Comparison of ENCODE assay signal across 17 cellular contexts in genomic region chr7:34327681-34328080, GRCh38.
DNase-seq lines count a peak whose midpoint lies in the region; ATAC-seq, FAIRE-seq and TF ChIP-seq lines count a peak whose summit lies in the region.
"Had no signal": no experiment of that assay in that cellular context is flagged by ENCODE, and none has a peak within 500 bp of the region (broad histone marks: within the 10 kb centered on the region; RNA-seq: fewer than 3 reads in every experiment).

No MANE protein-coding gene starts in this region.

- H3K23ac ChIP-seq in mesendoderm (ENCODE audit: low read length), result no peak overlapping the region

- H3K79me2 ChIP-seq in astrocyte (ENCODE audit: insufficient read depth, low read length) (no peaks in the 10 kb centered on the region), mesendoderm (ENCODE audit: control insufficient read depth, insufficient read depth, low read length) (no peaks in the 10 kb centered on the region)

- TF ChIP-seq POLR2A in gastroesophageal sphincter (IDR thresholded peaks at IDR 0.05), result no peak

- ATAC-seq in gastroesophageal sphincter (no peak), HG02678 (IDR thresholded peaks at IDR 0.05; ENCODE audit: unreplicated experiment) (no peak)
- ATAC-seq: CD8-positive, alpha-beta T cell had no signal

- FAIRE-seq in astrocyte (lab: Jason Lieb, UNC), result no peak
- FAIRE-seq: GM12891 had no signal

- no peaks in the 10 kb centered on the region for H3K9me3 Mint-ChIP-seq in astrocyte (ENCODE audit: unreplicated experiment)
- H3K9me3 Mint-ChIP-seq: CD8-positive, alpha-beta T cell had no signal

- H3K9ac ChIP-seq in astrocyte (ENCODE audit: low read length), result no peak overlapping the region
- H3K9ac ChIP-seq in mesendoderm (ENCODE audit: low read length), result no peak overlapping the region

- H3K36me3 ChIP-seq in astrocyte (ENCODE audit: insufficient read depth, low read length) (no peaks in the 10 kb centered on the region), mesendoderm (ENCODE audit: control insufficient read depth, insufficient read depth, low read length) (no peaks in the 10 kb centered on the region), gastroesophageal sphincter (no peaks in the 10 kb centered on the region)

- intact Hi-C loops in posterior cingulate gyrus (cut with DNase I), result no loop called here

- no peaks in the 10 kb centered on the region for H4K20me1 ChIP-seq in astrocyte (ENCODE audit: insufficient read depth, low read length)

- no peak overlapping the region for H3K4ac ChIP-seq in mesendoderm (ENCODE audit: low read depth, low read length)

- H3K27me3 ChIP-seq in astrocyte (ENCODE audit: insufficient read depth, low read length) (no peaks in the 10 kb centered on the region), mesendoderm (ENCODE audit: insufficient read depth, low read length, poor library complexity) (no peaks in the 10 kb centered on the region), gastroesophageal sphincter (no peaks in the 10 kb centered on the region)

- no peak overlapping the region for H2AFZ ChIP-seq in astrocyte (ENCODE audit: low read depth, low read length)

- H3K4me2 ChIP-seq in astrocyte (ENCODE audit: low read length) (no peak overlapping the region), mesendoderm (ENCODE audit: low read length) (no peak overlapping the region)

- H2BK5ac ChIP-seq in mesendoderm (ENCODE audit: low read length), result no peak overlapping the region

- H3K4me1 ChIP-seq in astrocyte (ENCODE audit: insufficient read depth, low read length) (no peaks in the 10 kb centered on the region), mesendoderm (ENCODE audit: control insufficient read depth, low read depth, low read length) (peaks cover 8% of the 10 kb centered on the region), gastroesophageal sphincter (no peaks in the 10 kb centered on the region)

- no CpG with 5 or more reads among the region's 1 CpG for WGBS in mesendoderm (ENCODE audit: extremely low coverage, insufficient coverage, low lambda C conversion rate)
- 79 to 90% methylated on average over 1 of the region's 1 CpG for WGBS in gastroesophageal sphincter (ENCODE audit: low coverage in 1 of 2), 2 donors

- H3K79me1 ChIP-seq in mesendoderm (ENCODE audit: low read length), result no peaks in the 10 kb centered on the region

- H3K56ac ChIP-seq in mesendoderm (ENCODE audit: low read length), result peak overlapping the region; percentile 17

- H3K18ac ChIP-seq in mesendoderm (ENCODE audit: low read length), result no peak overlapping the region

- no peak for TF ChIP-seq EP300 in gastroesophageal sphincter (IDR thresholded peaks at IDR 0.05)

- no peak overlapping the region for H3K4me3 Mint-ChIP-seq in astrocyte (ENCODE audit: unreplicated experiment)
- H3K4me3 Mint-ChIP-seq: CD8-positive, alpha-beta T cell had no signal

- H3K9me3 ChIP-seq in astrocyte (ENCODE audit: insufficient read depth, low read depth, low read length) (no peaks in the 10 kb centered on the region), gastroesophageal sphincter (no peaks in the 10 kb centered on the region)

- H3K27ac ChIP-seq in astrocyte (ENCODE audit: low read depth, low read length), result no peak overlapping the region
- no peak overlapping the region for H3K27ac ChIP-seq in mesendoderm (ENCODE audit: low read depth, low read length)
- H3K27ac ChIP-seq in gastroesophageal sphincter, result no peak overlapping the region
- H3K27ac ChIP-seq: HL-60 had no signal

- no peak overlapping the region for H2BK120ac ChIP-seq in mesendoderm (ENCODE audit: low read depth, low read length)

- DNase-seq in ELR (ENCODE audit: low read depth) (peak; percentile 49), M059J (ENCODE audit: low read depth) (peak; percentile 60), astrocyte (ENCODE audit: low read depth) (peak; percentile 32), mesendoderm (peak; percentile 21), amygdala (lab: John Stamatoyannopoulos, UW) (no peak), posterior cingulate gyrus (no peak)
- DNase-seq: CD8-positive, alpha-beta T cell; DMS 273 treated with DMSO at 0.1 percent for 48 hours; KBM-7; NCI-H1092 treated with DMSO at 0.1 percent for 48 hours; NCI-H1694 treated with DMSO at 0.1 percent for 48 hours; NCI-H446 treated with DMSO at 0.1 percent for 48 hours; SW 1271 had no signal

- no peak overlapping the region for H2BK15ac ChIP-seq in mesendoderm (replicated peaks; ENCODE audit: low read depth)

- no peak overlapping the region for H2AK5ac ChIP-seq in mesendoderm (ENCODE audit: low read length)

- H3K36me3 Mint-ChIP-seq in astrocyte (ENCODE audit: low read depth, unreplicated experiment), result no peaks in the 10 kb centered on the region
- H3K36me3 Mint-ChIP-seq: CD8-positive, alpha-beta T cell had no signal

- no peak overlapping the region for H4K8ac ChIP-seq in mesendoderm (ENCODE audit: low read depth, low read length)

- TF ChIP-seq CTCF in astrocyte (IDR thresholded peaks at IDR 0.05; ENCODE audit: insufficient read depth, low read depth, low read length), result no peak
- TF ChIP-seq CTCF in gastroesophageal sphincter (IDR thresholded peaks at IDR 0.05), result no peak

- H3K27ac Mint-ChIP-seq in astrocyte (ENCODE audit: unreplicated experiment), result no peak overlapping the region
- H3K27ac Mint-ChIP-seq: CD8-positive, alpha-beta T cell had no signal

- no peaks in the 10 kb centered on the region for H3K4me1 Mint-ChIP-seq in astrocyte (ENCODE audit: low read depth, unreplicated experiment)

- H4K5ac ChIP-seq in mesendoderm (ENCODE audit: low read length), result no peak overlapping the region

- H3K27me3 Mint-ChIP-seq in astrocyte (ENCODE audit: low read depth, unreplicated experiment), result no peaks in the 10 kb centered on the region

- no peak overlapping the region for H3K4me3 ChIP-seq in astrocyte (ENCODE audit: insufficient read depth, low read depth, low read length)
- H3K4me3 ChIP-seq in mesendoderm (ENCODE audit: low read length), result no peak overlapping the region
- H3K4me3 ChIP-seq in gastroesophageal sphincter, result no peak overlapping the region

Comparison
In these comparisons a context has a peak if more than half of its experiments do, and no peak if none do; other contexts are left out.
1. DNase-seq: peak in ELR (single experiment), M059J (single experiment), astrocyte (single experiment) and mesendoderm (single experiment); none in amygdala (0 of 56) and posterior cingulate gyrus (0 of 10).